In the genomic region with DNA sequence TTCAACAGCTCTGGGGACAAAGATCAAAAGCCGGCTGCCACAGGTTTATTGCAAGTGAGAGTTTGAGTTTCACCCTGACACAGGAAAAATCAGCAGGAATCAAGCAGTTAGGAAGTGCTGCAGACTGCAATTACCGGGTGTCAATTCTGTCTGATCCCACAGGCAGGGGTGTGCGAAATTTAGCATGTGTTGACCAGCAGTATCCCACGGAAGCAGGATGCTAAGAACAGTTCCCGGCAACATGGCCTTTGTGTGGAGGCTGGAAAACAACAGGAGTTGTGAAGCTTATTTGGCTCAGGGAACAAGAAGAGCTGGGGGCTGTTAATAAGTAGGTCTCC, we compare ENCODE assay signal across 2 cellular contexts.
TF ChIP-seq lines count a peak whose summit lies in the region.

No MANE protein-coding gene starts in this region.

TF ChIP-seq in HCT116, 20 proteins besides CTCF, POLR2A, EP300 and RAD21:
- no peak for TF ChIP-seq EZH2 (IDR thresholded peaks at IDR 0.05)
- TF ChIP-seq CEBPB (IDR thresholded peaks at IDR 0.05; ENCODE audit: low read depth), result no peak
- TF ChIP-seq ZNF274 (IDR thresholded peaks at IDR 0.05; ENCODE audit: low read depth, low read length), result no peak
- TF ChIP-seq ELF1 (IDR thresholded peaks at IDR 0.05; ENCODE audit: borderline replicate concordance, low read depth), result no peak
- no peak for TF ChIP-seq TCF7L2 (IDR thresholded peaks at IDR 0.05; ENCODE audit: borderline replicate concordance, extremely low read depth, insufficient read depth, insufficient read length)
- TF ChIP-seq SP1 (IDR thresholded peaks at IDR 0.05; ENCODE audit: low read depth), result no peak

TF ChIP-seq in K562, 482 proteins besides CTCF, POLR2A, EP300 and RAD21:
- TF ChIP-seq ZNF785 (CRISPR knock-in tag; IDR thresholded peaks at IDR 0.05) (no peak), CHCHD3 (CRISPR knock-in tag; IDR thresholded peaks at IDR 0.05) (no peak), TSC22D4 (tag; IDR thresholded peaks at IDR 0.05) (no peak), DACH1 (IDR thresholded peaks at IDR 0.05; ENCODE audit: partially characterized antibody) (no peak), ZNF449 (CRISPR knock-in tag; IDR thresholded peaks at IDR 0.05) (no peak), NFATC3 (IDR thresholded peaks at IDR 0.05) (no peak), ZNF764 (CRISPR knock-in tag; IDR thresholded peaks at IDR 0.05; ENCODE audit: low read depth) (no peak), ZNF717 (CRISPR knock-in tag; IDR thresholded peaks at IDR 0.05) (no peak), FOXA1 (IDR thresholded peaks at IDR 0.05; ENCODE audit: borderline replicate concordance) (no peak), HMG20A (CRISPR knock-in tag; conservative IDR thresholded peaks at IDR 0.05) (no peak), COPS2 (conservative IDR thresholded peaks at IDR 0.05) (no peak), VEZF1 (CRISPR knock-in tag; IDR thresholded peaks at IDR 0.05) (no peak), ZBTB17 (CRISPR knock-in tag; IDR thresholded peaks at IDR 0.05) (no peak), MAFF (IDR thresholded peaks at IDR 0.05; ENCODE audit: low read length) (no peak), CBFA2T3 (IDR thresholded peaks at IDR 0.05) (no peak), MLLT1 (IDR thresholded peaks at IDR 0.05) (no peak), YY1 (IDR thresholded peaks at IDR 0.05; ENCODE audit: borderline replicate concordance in 1 of 3, control insufficient read depth in 1 of 3, extremely low read depth in 1 of 3, insufficient read depth in 3 of 3, insufficient read length in 1 of 3, insufficient replicate concordance in 2 of 3, low read depth in 1 of 3, low read length in 2 of 3) (no peak)
- TF ChIP-seq, protein P1, sequence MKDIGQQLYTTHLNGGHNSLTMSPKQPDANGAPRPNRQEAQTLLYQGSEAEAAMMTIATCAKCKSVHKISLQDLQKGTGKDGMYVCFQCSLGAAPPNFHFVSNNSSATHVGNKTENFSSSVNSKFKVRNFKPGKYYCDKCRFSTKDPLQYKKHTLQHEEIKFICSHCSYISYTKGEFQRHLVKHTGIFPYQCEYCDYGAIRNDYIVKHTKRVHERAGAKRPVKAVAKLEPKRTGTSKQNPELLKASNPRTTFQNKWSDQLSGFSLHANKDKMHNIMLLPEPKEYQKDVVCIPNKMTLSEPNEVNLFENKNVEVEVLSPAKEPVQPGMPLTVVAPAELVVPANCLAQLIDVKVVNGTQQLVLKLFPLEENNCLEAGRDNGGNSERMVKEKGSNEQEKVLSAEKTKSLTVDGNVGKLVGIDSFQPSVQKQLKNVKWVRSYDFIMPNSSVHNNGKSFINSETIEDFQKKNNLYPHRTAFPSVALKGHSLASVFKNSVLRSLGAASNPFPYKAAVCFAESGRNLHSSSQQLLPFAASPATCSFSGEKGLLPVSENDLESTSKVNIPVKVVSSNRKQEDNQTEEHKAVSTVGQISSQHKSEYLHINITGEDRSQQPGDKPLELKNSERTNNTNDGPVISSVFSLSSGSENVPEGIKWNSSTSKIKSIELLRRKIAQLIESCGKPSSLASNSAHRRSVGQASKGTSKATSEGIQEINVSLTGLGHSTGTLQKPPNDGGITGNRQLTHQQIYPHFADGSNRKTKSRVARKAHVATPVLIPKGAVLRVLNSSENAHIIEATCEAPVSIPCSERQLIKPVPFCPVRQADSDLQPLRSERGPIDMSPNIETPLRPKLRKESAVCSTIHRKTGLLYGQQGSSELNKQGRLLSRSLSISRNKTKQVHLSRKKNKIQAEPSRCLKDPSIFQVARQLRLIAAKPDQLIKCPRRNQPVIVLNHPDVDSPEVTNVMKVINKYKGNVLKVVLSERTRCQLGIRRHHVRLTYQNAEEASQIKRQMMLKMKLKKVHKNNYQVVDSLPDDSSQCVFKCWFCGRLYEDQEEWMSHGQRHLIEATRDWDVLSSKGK (CRISPR knock-in tag; IDR thresholded peaks at IDR 0.05), result no peak
- TF ChIP-seq, protein P2, sequence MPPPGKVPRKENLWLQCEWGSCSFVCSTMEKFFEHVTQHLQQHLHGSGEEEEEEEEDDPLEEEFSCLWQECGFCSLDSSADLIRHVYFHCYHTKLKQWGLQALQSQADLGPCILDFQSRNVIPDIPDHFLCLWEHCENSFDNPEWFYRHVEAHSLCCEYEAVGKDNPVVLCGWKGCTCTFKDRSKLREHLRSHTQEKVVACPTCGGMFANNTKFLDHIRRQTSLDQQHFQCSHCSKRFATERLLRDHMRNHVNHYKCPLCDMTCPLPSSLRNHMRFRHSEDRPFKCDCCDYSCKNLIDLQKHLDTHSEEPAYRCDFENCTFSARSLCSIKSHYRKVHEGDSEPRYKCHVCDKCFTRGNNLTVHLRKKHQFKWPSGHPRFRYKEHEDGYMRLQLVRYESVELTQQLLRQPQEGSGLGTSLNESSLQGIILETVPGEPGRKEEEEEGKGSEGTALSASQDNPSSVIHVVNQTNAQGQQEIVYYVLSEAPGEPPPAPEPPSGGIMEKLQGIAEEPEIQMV (tag; conservative IDR thresholded peaks at IDR 0.05; ENCODE audit: low read depth), result no peak
